In genomic region chr10:99233680-99234018, GRCh38 we compare ENCODE assay signal across 10 cellular contexts. TPM values are rescaled to one million over a fixed set of nuclear protein-coding genes. Genes with fewer than 3 reads are reported as not detected.
DNase-seq lines count a peak whose midpoint lies in the region; ATAC-seq, FAIRE-seq and TF ChIP-seq lines count a peak whose summit lies in the region.
"Had no signal": no experiment of that assay in that cellular context is flagged by ENCODE, and none has a peak within 500 bp of the region (broad histone marks: within the 10 kb centered on the region; RNA-seq: fewer than 3 reads in every experiment).

No MANE protein-coding gene starts in this region.

- peaks cover 0 to 35% of the 10 kb centered on the region in 2 donors for H3K27me3 ChIP-seq in tibial artery

- DNase-seq in activated CD8-positive, alpha-beta memory T cell treated with anti-CD3 and anti-CD28 coated beads, Interleukin-2, amount 50 U/mL, for 48 hours, result peak; percentile 49
- DNase-seq in activated CD8-positive, alpha-beta memory T cell treated with anti-CD3 and anti-CD28 coated beads for 24 hours, result no peak
- DNase-seq in activated naive CD8-positive, alpha-beta T cell treated with anti-CD3 and anti-CD28 coated beads, Interleukin-2, amount 50 U/mL, for 24 hours, result no peak
- DNase-seq in kidney, result no peak
- no peak for DNase-seq in tibial artery
- DNase-seq in islet precursor cell, result no peak
- DNase-seq: COR-L47 had no signal

- peaks cover 23% of the 10 kb centered on the region for H3K4me1 Mint-ChIP-seq in activated naive CD8-positive, alpha-beta T cell treated with anti-CD3 and anti-CD28 coated beads, Interleukin-2, amount 50 U/mL, for 24 hours

- no peak for ATAC-seq in activated naive CD8-positive, alpha-beta T cell treated with anti-CD3 and anti-CD28 coated beads, Interleukin-2, amount 50 U/mL, for 24 hours
- ATAC-seq in HG02798 (IDR thresholded peaks at IDR 0.05; ENCODE audit: poor library complexity, unreplicated experiment) (no peak), GM21423 (IDR thresholded peaks at IDR 0.05; ENCODE audit: unreplicated experiment) (no peak)

- TF ChIP-seq CTCF in kidney (IDR thresholded peaks at IDR 0.05; ENCODE audit: borderline replicate concordance, extremely low read depth, insufficient read depth) (no peak), tibial artery (IDR thresholded peaks at IDR 0.05) (no peak)

- H3K27me3 Mint-ChIP-seq in activated naive CD8-positive, alpha-beta T cell treated with anti-CD3 and anti-CD28 coated beads, Interleukin-2, amount 50 U/mL, for 24 hours, result peaks cover 88% of the 10 kb centered on the region

- H3K9me3 ChIP-seq in kidney (ENCODE audit: control insufficient read depth in 1 of 2, low read length in 2 of 2) (no peaks in the 10 kb centered on the region), tibial artery (no peaks in the 10 kb centered on the region)

- H3K4me1 ChIP-seq in kidney (ENCODE audit: control insufficient read depth in 1 of 2, insufficient read depth in 1 of 2, low read depth in 1 of 2, low read length in 2 of 2) (peaks cover 0 to 9% of the 10 kb centered on the region in 2 donors), tibial artery (peaks cover 0 to 35% (median 21%) of the 10 kb centered on the region in 4 donors)

- no peak for FAIRE-seq in kidney (lab: Jason Lieb, UNC)

- intact Hi-C loops in kidney (cut with DNase I), result no loop called here
- intact Hi-C loops in tibial artery (cut with DNase I; ENCODE audit: low total_unique reads), result no loop called here

- H3K36me3 Mint-ChIP-seq in activated naive CD8-positive, alpha-beta T cell treated with anti-CD3 and anti-CD28 coated beads, Interleukin-2, amount 50 U/mL, for 24 hours (ENCODE audit: low read depth), result no peaks in the 10 kb centered on the region

- H3K4me3 Mint-ChIP-seq in activated naive CD8-positive, alpha-beta T cell treated with anti-CD3 and anti-CD28 coated beads, Interleukin-2, amount 50 U/mL, for 24 hours, result peak overlapping the region; percentile 30

- H3K9me3 Mint-ChIP-seq in activated naive CD8-positive, alpha-beta T cell treated with anti-CD3 and anti-CD28 coated beads, Interleukin-2, amount 50 U/mL, for 24 hours, result no peaks in the 10 kb centered on the region

- no peaks in the 10 kb centered on the region for H3K36me3 ChIP-seq in kidney (ENCODE audit: control insufficient read depth in 1 of 2, insufficient read depth in 2 of 2, low read length in 2 of 2)
- no peaks in the 10 kb centered on the region for H3K36me3 ChIP-seq in tibial artery

- H3K27ac ChIP-seq in kidney (ENCODE audit: low read depth in 2 of 2, low read length in 2 of 2) (no peak overlapping the region), tibial artery (peak overlapping the region; percentile 70 to 86)

- H3K9ac ChIP-seq in kidney (ENCODE audit: low read length in 2 of 2), result no peak overlapping the region

- H3K4me3 ChIP-seq in kidney (ENCODE audit: low read length in 2 of 2) (peak overlapping the region; percentile 10 to 61), tibial artery (peak overlapping the region; percentile 57 to 60)

- no peak overlapping the region for H3K27ac Mint-ChIP-seq in activated naive CD8-positive, alpha-beta T cell treated with anti-CD3 and anti-CD28 coated beads, Interleukin-2, amount 50 U/mL, for 24 hours

RNA-seq across cellular contexts. Expression of gene HPSE2, which starts 2.0 kb away (rescaled TPM):
- 3.0 TPM for total RNA-seq in kidney
- polyA plus RNA-seq in kidney (ENCODE audit: insufficient read depth, low read depth, low replicate concordance), result 1.4 TPM
- total RNA-seq: RPMI7951 had no signal

Comparison
In these comparisons a context has a peak if more than half of its experiments do, and no peak if none do; other contexts are left out.
1. H3K27ac ChIP-seq: peak in tibial artery (2 of 2); none in kidney (0 of 2).